In the genomic region with DNA sequence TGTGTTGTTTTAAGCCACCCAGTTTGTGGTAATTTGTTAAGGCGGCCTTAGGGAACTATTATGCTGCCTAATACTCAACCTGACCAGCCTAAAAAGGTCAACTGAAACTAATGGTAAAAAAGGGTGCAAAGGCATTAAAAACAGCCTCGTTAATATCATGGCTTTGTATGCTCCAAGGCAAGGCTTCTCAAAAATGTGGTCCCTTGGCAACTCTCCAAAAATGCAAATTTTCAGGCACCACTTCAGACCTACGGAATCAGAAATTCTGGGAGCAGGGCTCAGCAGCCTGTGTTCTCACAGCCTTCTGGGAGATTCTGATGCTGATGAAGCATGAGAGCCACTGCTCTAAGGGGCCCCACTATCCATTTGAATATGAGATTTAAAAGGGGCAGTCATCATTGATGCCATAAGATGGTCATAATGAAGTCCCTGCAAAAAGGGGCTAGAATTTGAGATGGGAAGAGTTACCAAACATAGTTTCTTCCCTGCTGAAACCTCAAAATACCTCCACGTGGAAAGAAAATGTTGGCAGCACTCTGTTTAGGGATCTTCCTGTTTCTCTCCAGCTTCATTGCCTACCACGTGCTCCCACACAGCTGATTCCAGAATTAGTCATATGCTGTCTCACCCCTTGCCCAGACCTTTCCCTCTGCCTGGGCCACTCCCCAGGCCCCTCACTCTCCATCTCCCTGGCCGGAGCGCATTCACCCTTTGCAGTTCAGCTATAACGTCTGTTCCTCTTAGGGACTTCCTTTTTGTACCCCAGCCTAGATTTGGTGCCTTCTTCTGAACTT, we compare ENCODE assay signal across 10 cellular contexts. TPM values are rescaled to one million over a fixed set of nuclear protein-coding genes. Genes with fewer than 3 reads are reported as not detected.
DNase-seq lines count a peak whose midpoint lies in the region; ATAC-seq, FAIRE-seq and TF ChIP-seq lines count a peak whose summit lies in the region.
"Had no signal": no experiment of that assay in that cellular context is flagged by ENCODE, and none has a peak within 500 bp of the region (broad histone marks: within the 10 kb centered on the region; RNA-seq: fewer than 3 reads in every experiment).

No MANE protein-coding gene starts in this region.

- H3K27me3 ChIP-seq in K562 (ENCODE audit: control insufficient read depth in 2 of 2, insufficient read depth in 2 of 2, low read length in 2 of 2) (peaks cover 11 to 14% of the 10 kb centered on the region in 2 experiments; a peak in 3 of 5 replicates), layer of hippocampus (ENCODE audit: control insufficient read depth, insufficient read depth, low read length) (no peaks in the 10 kb centered on the region), H7 (ENCODE audit: control insufficient read depth, insufficient read depth, low read length) (no peaks in the 10 kb centered on the region; the same call in 1 of the 2 replicates)
- H3K27me3 ChIP-seq: BLaER1 treated with 17β-estradiol and CSF1 and Interleukin-3, amounts not matched to agents 10 nM and 100 nM had no signal

- no peak for TF ChIP-seq POLR2A in K562 (conservative IDR thresholded peaks at IDR 0.05)

- DNase-seq in A172 (ENCODE audit: low spot score) (peak; percentile 38), HPDE6-E6E7 (ENCODE audit: extremely low spot score) (peak; percentile 35), K562 (ENCODE audit: extremely low read depth in 1 of 4, low spot score in 3 of 4) (no peak), NOMO-1 treated with dmso at 0.1 percent for 144 hours (lab: John Stamatoyannopoulos, UW; ENCODE audit: unreplicated experiment) (no peak), H7 (no peak)
- no peak for DNase-seq in activated CD4-positive, CD25-positive, alpha-beta regulatory T cell (lab: John Stamatoyannopoulos, UW)

- CTCF ChIA-PET in K562 (lab: Yijun Ruan, JAX; ENCODE audit: low intra/inter-chr PET ratio) = no interaction called here

- ATAC-seq in K562 (no peak), GM18909 (IDR thresholded peaks at IDR 0.05; ENCODE audit: poor library complexity, unreplicated experiment) (no peak)

- H3K27ac ChIP-seq in K562 (ENCODE audit: extremely low read depth, low read depth, low read length) (no peak overlapping the region), layer of hippocampus (ENCODE audit: low read depth, low read length) (peak overlapping the region; percentile 86)
- H3K27ac ChIP-seq: BLaER1 treated with 17β-estradiol and CSF1 and Interleukin-3, amounts not matched to agents 10 nM and 100 nM had no signal

- FAIRE-seq in K562 (lab: Jason Lieb, UNC) = no peak
- FAIRE-seq: GM18507 had no signal

- H2AFZ ChIP-seq in K562 (ENCODE audit: low read depth, low read length) = no peak overlapping the region

- H3K36me3 ChIP-seq in K562 (ENCODE audit: control insufficient read depth, insufficient read depth, low read length) (no peaks in the 10 kb centered on the region), H7 (replicated peaks; ENCODE audit: control insufficient read depth, insufficient read depth, low read length) (no peaks in the 10 kb centered on the region)
- H3K36me3 ChIP-seq: BLaER1 treated with 17β-estradiol and CSF1 and Interleukin-3, amounts not matched to agents 10 nM and 100 nM had no signal

- no peak overlapping the region for H3K4me3 ChIP-seq in K562
- no peak overlapping the region for H3K4me3 ChIP-seq in H7 (ENCODE audit: insufficient read depth, low read depth, low read length)
- H3K4me3 ChIP-seq: BLaER1 treated with 17β-estradiol and CSF1 and Interleukin-3, amounts not matched to agents 10 nM and 100 nM had no signal

- in situ Hi-C loops in K562 (cut with MboI) = no loop called here

- 14% methylated on average over 8 of the region's 8 CpGs for WGBS in K562 (ENCODE audit: insufficient coverage, low coverage, missing lambda C conversion rate)

- no peak for TF ChIP-seq CTCF in K562 (IDR thresholded peaks at IDR 0.05 in 2 of 3, conservative IDR thresholded peaks at IDR 0.05 in 1 of 3; ENCODE audit: insufficient read depth in 2 of 3, low read depth in 1 of 3, low read length in 3 of 3)

- no peaks in the 10 kb centered on the region for H3K9me1 ChIP-seq in K562 (ENCODE audit: control insufficient read depth, insufficient read depth, low read length)

- H3K4me2 ChIP-seq in K562 (ENCODE audit: insufficient read depth, low read length) = no peak overlapping the region

- H3K9ac ChIP-seq in K562 (ENCODE audit: insufficient read depth in 1 of 2, low read depth in 2 of 2, low read length in 2 of 2) = no peak overlapping the region
- H3K9ac ChIP-seq: BLaER1 treated with 17β-estradiol and CSF1 and Interleukin-3, amounts not matched to agents 10 nM and 100 nM had no signal

- H3K79me2 ChIP-seq in K562 (ENCODE audit: control insufficient read depth, insufficient read depth, low read length) = no peaks in the 10 kb centered on the region

- TF ChIP-seq RAD21 in K562 (CRISPR knock-in tag; conservative IDR thresholded peaks at IDR 0.05 in 1 of 2, IDR thresholded peaks at IDR 0.05 in 1 of 2) = no peak

- H3K9me3 ChIP-seq in K562 (replicated peaks; ENCODE audit: control insufficient read depth, insufficient read depth, low read depth, low read length) = no peaks in the 10 kb centered on the region
- H3K9me3 ChIP-seq: BLaER1 treated with 17β-estradiol and CSF1 and Interleukin-3, amounts not matched to agents 10 nM and 100 nM had no signal

- BruUV-seq in K562 (replicated peaks; lab: Mats Ljungman, UMichigan) = no TSS peak

- no peaks in the 10 kb centered on the region for H3K4me1 ChIP-seq in K562 (replicated peaks in 1 of 2; ENCODE audit: control insufficient read depth in 2 of 2, insufficient read depth in 2 of 2, low read length in 2 of 2)

- POLR2A ChIA-PET in K562 (lab: Yijun Ruan, JAX) = interaction anchor here (0.7 to 1.2 kb wide), 3 partner anchors 48 to 219 kb away, joined by 3 read pairs; no protein-coding TSS in a partner anchor

- intact Hi-C loops in K562 (cut with micrococcal nuclease) = no loop called here

- no peak for TF ChIP-seq EP300 in K562 (IDR thresholded peaks at IDR 0.05; ENCODE audit: low read length)

- H4K20me1 ChIP-seq in K562 (replicated peaks; ENCODE audit: control insufficient read depth, insufficient read depth, low read length) = 0 out of 2 replicates have a peak, but pooled peaks cover 3% of the 10 kb centered on the region
- H4K20me1 ChIP-seq: BLaER1 treated with 17β-estradiol and CSF1 and Interleukin-3, amounts not matched to agents 10 nM and 100 nM had no signal

TF ChIP-seq in K562, 482 proteins besides CTCF, POLR2A, EP300 and RAD21 (continues in another document):
- TF ChIP-seq MAX (CRISPR knock-in tag; IDR thresholded peaks at IDR 0.05) = peak; percentile 59
- TF ChIP-seq, protein P1, sequence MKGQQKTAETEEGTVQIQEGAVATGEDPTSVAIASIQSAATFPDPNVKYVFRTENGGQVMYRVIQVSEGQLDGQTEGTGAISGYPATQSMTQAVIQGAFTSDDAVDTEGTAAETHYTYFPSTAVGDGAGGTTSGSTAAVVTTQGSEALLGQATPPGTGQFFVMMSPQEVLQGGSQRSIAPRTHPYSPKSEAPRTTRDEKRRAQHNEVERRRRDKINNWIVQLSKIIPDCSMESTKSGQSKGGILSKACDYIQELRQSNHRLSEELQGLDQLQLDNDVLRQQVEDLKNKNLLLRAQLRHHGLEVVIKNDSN (CRISPR knock-in tag; IDR thresholded peaks at IDR 0.05) = peak; percentile 55
- TF ChIP-seq, protein P2, sequence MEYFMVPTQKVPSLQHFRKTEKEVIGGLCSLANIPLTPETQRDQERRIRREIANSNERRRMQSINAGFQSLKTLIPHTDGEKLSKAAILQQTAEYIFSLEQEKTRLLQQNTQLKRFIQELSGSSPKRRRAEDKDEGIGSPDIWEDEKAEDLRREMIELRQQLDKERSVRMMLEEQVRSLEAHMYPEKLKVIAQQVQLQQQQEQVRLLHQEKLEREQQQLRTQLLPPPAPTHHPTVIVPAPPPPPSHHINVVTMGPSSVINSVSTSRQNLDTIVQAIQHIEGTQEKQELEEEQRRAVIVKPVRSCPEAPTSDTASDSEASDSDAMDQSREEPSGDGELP (CRISPR knock-in tag; IDR thresholded peaks at IDR 0.05; ENCODE audit: borderline replicate concordance) = peak; percentile 72
- 0 out of 2 replicates have a peak, but pooled peaks have one; percentile 44 for TF ChIP-seq ZNF175 (CRISPR knock-in tag; IDR thresholded peaks at IDR 0.05; ENCODE audit: low read depth)
- peak; percentile 86 for TF ChIP-seq FOSL1 (tag; conservative IDR thresholded peaks at IDR 0.05)
- TF ChIP-seq ZNF586 (CRISPR knock-in tag; conservative IDR thresholded peaks at IDR 0.05) = no peak
- TF ChIP-seq, protein P3, sequence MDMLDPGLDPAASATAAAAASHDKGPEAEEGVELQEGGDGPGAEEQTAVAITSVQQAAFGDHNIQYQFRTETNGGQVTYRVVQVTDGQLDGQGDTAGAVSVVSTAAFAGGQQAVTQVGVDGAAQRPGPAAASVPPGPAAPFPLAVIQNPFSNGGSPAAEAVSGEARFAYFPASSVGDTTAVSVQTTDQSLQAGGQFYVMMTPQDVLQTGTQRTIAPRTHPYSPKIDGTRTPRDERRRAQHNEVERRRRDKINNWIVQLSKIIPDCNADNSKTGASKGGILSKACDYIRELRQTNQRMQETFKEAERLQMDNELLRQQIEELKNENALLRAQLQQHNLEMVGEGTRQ (CRISPR knock-in tag; IDR thresholded peaks at IDR 0.05) = peak; percentile 28
- TF ChIP-seq L3MBTL2 (IDR thresholded peaks at IDR 0.05) = peak; percentile 73

RNA-seq across cellular contexts. Expression of gene PHC2, which starts 46.7 kb away (rescaled TPM):
- total RNA-seq in A172 (2014; rRNA removed; shearing (Covaris generic)) = 45.7 and 62.0 TPM in 2 replicates
- 6.6 and 20.6 TPM in 2 replicates for total RNA-seq in K562 (2011; cell fraction: chromatin; rRNA removed; ENCODE audit: low replicate concordance)
- total RNA-seq in K562 (2011; cell fraction: nucleolus; rRNA removed) = 11.1 and 17.3 TPM in 2 replicates
- total RNA-seq in K562 (2011; cell fraction: nucleoplasm; rRNA removed) = 12.2 and 18.6 TPM in 2 replicates
- total RNA-seq in K562 (2014; rRNA removed) = 43.5 and 57.7 TPM in 2 replicates
- total RNA-seq in K562 (2014; rRNA removed; fragmentation: Illumina TruSeq; extraction: Trizol) = 27.0 and 29.9 TPM in 2 replicates
- total RNA-seq in K562 (2015; rRNA removed; fragmentation: Illumina TruSeq; extraction: Trizol) = 31.4 and 31.8 TPM in 2 replicates
- total RNA-seq in K562 (2021) = 59.9 and 67.6 TPM in 2 replicates
- polyA plus RNA-seq in K562 (2011; rRNA removed) = 32.4 and 34.6 TPM in 2 replicates
- 40.6 and 53.4 TPM in 2 replicates for polyA plus RNA-seq in K562 (2011; cell fraction: cytosol; rRNA removed)
- 34.0 and 43.0 TPM in 2 replicates for polyA plus RNA-seq in K562 (2011; cell fraction: nucleus; rRNA removed)
- 38.4 and 62.6 TPM in 2 replicates for polyA plus RNA-seq in K562 (2012)
- polyA plus RNA-seq in K562 (2014; fragmentation: Illumina TruSeq; extraction: Trizol) = 57.1 and 63.1 TPM in 2 replicates
- polyA plus RNA-seq in K562 (2014; fragmentation: Nextera tagmentation; extraction: Ambion mirVana) = 1 to 10 TPM; 3.1 to 5.8 TPM
- 41.5 and 44.1 TPM in 2 replicates for polyA plus RNA-seq in K562 (2014; rRNA removed)
- polyA minus RNA-seq in K562 (2011; rRNA and poly(A)+ RNA removed) = 14.3 and 16.3 TPM in 2 replicates
- 23.4 and 24.0 TPM in 2 replicates for polyA minus RNA-seq in K562 (2011; cell fraction: cytosol; rRNA and poly(A)+ RNA removed)
- polyA minus RNA-seq in K562 (2011; cell fraction: nucleus; rRNA and poly(A)+ RNA removed) = 11.0 and 13.1 TPM in 2 replicates
- 43.9 and 50.5 TPM in 2 replicates for total RNA-seq in H7 (2014; rRNA removed; shearing (Covaris generic))

Comparison
In these comparisons a context has a peak if more than half of its experiments do, and no peak if none do; other contexts are left out.
1. DNase-seq: peak in A172 (single experiment) and HPDE6-E6E7 (single experiment); none in K562 (0 of 4), NOMO-1 treated with dmso at 0.1 percent for 144 hours (single experiment), H7 (single experiment) and activated CD4-positive, CD25-positive, alpha-beta regulatory T cell (0 of 4).